Comparison of ENCODE assay signal across 8 cellular contexts in genomic region chr12:106138646-106139421, GRCh38. TPM values are rescaled to one million over a fixed set of nuclear protein-coding genes. Genes with fewer than 3 reads are reported as not detected.
A peak's percentile ranks its signal among the peaks of the same experiment; 100 is the strongest.
DNase-seq lines count a peak whose midpoint lies in the region; TF ChIP-seq lines count a peak whose summit lies in the region.

Gene NUAK1 (minus strand): TSS chr12:106138954. CDS start chr12:106138653, 301 bp downstream.

- H3K27me3 Mint-ChIP-seq in activated T-cell treated with anti-CD3 and anti-CD28 coated beads, Interleukin-2, amount 50 U/mL, for 24 hours = peaks cover 77% of the 10 kb centered on the region

- peak within 1 kb of the TSS; percentile 80 for H3K4me3 ChIP-seq in fibroblast of pulmonary artery (replicated peaks; ENCODE audit: low read depth, low read length)

- H3K36me3 Mint-ChIP-seq in activated T-cell treated with anti-CD3 and anti-CD28 coated beads, Interleukin-2, amount 50 U/mL, for 24 hours (ENCODE audit: low read depth) = no peaks in the 10 kb centered on the region

- H3K4me3 Mint-ChIP-seq in activated T-cell treated with anti-CD3 and anti-CD28 coated beads, Interleukin-2, amount 50 U/mL, for 24 hours = peak within 1 kb of the TSS; percentile 65

- no peak for TF ChIP-seq CTCF in fibroblast of pulmonary artery (IDR thresholded peaks at IDR 0.05; ENCODE audit: low read length, missing control alignments)

- DNase-seq in NCI-H1417 (lab: John Stamatoyannopoulos, UW) (peak; percentile 79 to 98 (median 90)), NCI-H1417 treated with DMSO at 0.1 percent for 48 hours (lab: John Stamatoyannopoulos, UW) (no peak), NCI-H1048 (lab: John Stamatoyannopoulos, UW) (peak; percentile 31), fibroblast of pulmonary artery (ENCODE audit: low read depth) (peak; percentile 74), myocyte (ENCODE audit: low read depth) (peak; percentile 84), ureter (ENCODE audit: low spot score) (peak; percentile 62), OCI-M2 (lab: John Stamatoyannopoulos, UW; ENCODE audit: unreplicated experiment) (no peak)
- peak; percentile 53 for DNase-seq in activated T-cell treated with anti-CD3 and anti-CD28 coated beads, Interleukin-2, amount 50 U/mL, for 24 hours

- no peak within 1 kb of the TSS for H3K27ac Mint-ChIP-seq in activated T-cell treated with anti-CD3 and anti-CD28 coated beads, Interleukin-2, amount 50 U/mL, for 24 hours

- no peaks in the 10 kb centered on the region for H3K9me3 Mint-ChIP-seq in activated T-cell treated with anti-CD3 and anti-CD28 coated beads, Interleukin-2, amount 50 U/mL, for 24 hours

- peaks cover 15% of the 10 kb centered on the region for H3K4me1 Mint-ChIP-seq in activated T-cell treated with anti-CD3 and anti-CD28 coated beads, Interleukin-2, amount 50 U/mL, for 24 hours (ENCODE audit: low read depth)

RNA-seq across cellular contexts. Expression of gene NUAK1, which starts in this region (rescaled TPM):
- total RNA-seq in myocyte (40.7 and 66.7 TPM in 2 replicates), ureter (16.0 TPM)
- 76.0 TPM for polyA plus RNA-seq in myocyte (2012)

Comparison
In these comparisons a context has a peak if more than half of its experiments do, and no peak if none do; other contexts are left out.
1. DNase-seq: peak in NCI-H1417 (3 of 3), NCI-H1048 (single experiment), activated T-cell treated with anti-CD3 and anti-CD28 coated beads, Interleukin-2, amount 50 U/mL, for 24 hours (single experiment), fibroblast of pulmonary artery (single experiment), myocyte (single experiment) and ureter (single experiment); none in NCI-H1417 treated with DMSO at 0.1 percent for 48 hours (single experiment) and OCI-M2 (single experiment).